ENCODE assay signal across 14 cellular contexts in the genomic region with DNA sequence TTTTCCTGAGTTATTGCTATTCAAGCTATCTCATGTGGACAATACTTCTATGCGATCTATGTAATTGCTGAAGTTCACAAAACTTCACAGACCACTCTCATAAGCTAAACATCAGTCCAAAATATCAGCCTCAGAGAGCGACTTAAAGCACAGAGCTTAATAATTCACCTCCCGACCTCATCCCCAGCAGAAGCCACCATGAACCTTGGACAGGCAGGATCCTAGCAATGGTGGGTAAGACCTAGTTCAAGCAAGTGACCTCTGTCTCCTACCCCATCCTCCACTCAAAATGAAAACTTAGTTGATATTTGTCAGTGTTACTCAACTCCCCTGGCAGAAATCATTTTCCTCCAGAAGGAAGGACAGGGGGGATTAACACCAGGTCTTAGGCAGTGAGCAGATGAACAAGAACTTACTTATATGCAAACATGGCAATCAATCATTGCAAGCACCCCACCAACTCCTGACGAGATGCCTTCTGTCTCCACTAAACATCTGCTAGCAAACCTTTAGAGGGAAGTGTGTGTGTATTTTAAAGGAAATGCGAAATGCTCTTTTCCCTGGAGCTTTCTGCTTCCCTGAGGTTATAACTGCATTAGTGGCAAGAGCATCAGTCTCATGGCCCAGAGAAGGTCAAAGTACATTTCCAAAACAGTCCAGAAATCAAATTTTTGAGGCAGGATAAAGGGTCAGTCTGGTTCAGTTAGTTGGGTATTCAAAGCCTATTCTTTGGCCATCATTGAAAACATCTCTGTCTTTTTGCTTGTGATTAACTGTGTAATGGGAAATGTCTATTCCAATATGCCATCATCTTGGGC.
DNase-seq lines count a peak whose midpoint lies in the region; ATAC-seq and TF ChIP-seq lines count a peak whose summit lies in the region.
"Had no signal": no experiment of that assay in that cellular context is flagged by ENCODE, and none has a peak within 500 bp of the region (broad histone marks: within the 10 kb centered on the region; RNA-seq: fewer than 3 reads in every experiment).

No MANE protein-coding gene starts in this region.

- no peak overlapping the region for H3K4me2 ChIP-seq in Karpas-422 (ENCODE audit: low read depth, low read length, poor library complexity, severe bottlenecking)

- no peaks in the 10 kb centered on the region for H3K9me2 ChIP-seq in Karpas-422 (replicated peaks; ENCODE audit: insufficient read depth, low read length)

- H3K27ac ChIP-seq in Karpas-422 (ENCODE audit: low read length) (no peak overlapping the region), left lung (no peak overlapping the region)

- H3K4me1 ChIP-seq in Karpas-422 (ENCODE audit: low read length) (peaks cover 11% of the 10 kb centered on the region), left lung (no peaks in the 10 kb centered on the region)

- no peak overlapping the region for H3K4me3 ChIP-seq in Karpas-422 (ENCODE audit: low read length)
- no peak overlapping the region for H3K4me3 ChIP-seq in left lung

- peaks cover 14% of the 10 kb centered on the region for H3K4me1 Mint-ChIP-seq in T-helper 17 cell
- H3K4me1 Mint-ChIP-seq: IgD-negative memory B cell had no signal

- no peak for TF ChIP-seq CTCF in left lung (IDR thresholded peaks at IDR 0.05)

- no peak for DNase-seq in Karpas-422
- no peak for DNase-seq in T-helper 17 cell
- peak; percentile 69 for DNase-seq in left lobe of liver (ENCODE audit: low spot score)
- DNase-seq in CD1c-positive myeloid dendritic cell (ENCODE audit: extremely low spot score), result no peak
- DNase-seq in left lung, result no peak
- no peak for DNase-seq in NAMALWA (ENCODE audit: low spot score)
- DNase-seq: DMS79 treated with DMSO at 0.1 percent for 48 hours, NCI-H1436 treated with DMSO at 0.1 percent for 48 hours, NCI-H2081, NCI-H2227 treated with DMSO at 0.1 percent for 48 hours, NCI-H774, SHP77 treated with DMSO at 0.1 percent for 48 hours had no signal

- H3K9ac ChIP-seq in Karpas-422 (ENCODE audit: low read length), result no peak overlapping the region

- no peaks in the 10 kb centered on the region for H3K9me3 ChIP-seq in Karpas-422 (ENCODE audit: low read length)
- H3K9me3 ChIP-seq in T-helper 17 cell (ENCODE audit: control insufficient read depth, low read length, poor library complexity, severe bottlenecking), result no peaks in the 10 kb centered on the region
- H3K9me3 ChIP-seq in left lung, result no peaks in the 10 kb centered on the region

- ATAC-seq in T-helper 17 cell (no peak), left lobe of liver (peak; percentile 59), GM19397 (IDR thresholded peaks at IDR 0.05; ENCODE audit: unreplicated experiment) (no peak), left lung (no peak)

- H3K36me3 ChIP-seq in Karpas-422 (ENCODE audit: insufficient read depth, low read length) (no peaks in the 10 kb centered on the region), left lung (no peaks in the 10 kb centered on the region)

- H3K79me2 ChIP-seq in Karpas-422 (ENCODE audit: low read length), result no peaks in the 10 kb centered on the region

- H3K27me3 ChIP-seq in Karpas-422 (ENCODE audit: low read length) (no peaks in the 10 kb centered on the region), left lung (no peaks in the 10 kb centered on the region)

- H3K4me3 Mint-ChIP-seq in T-helper 17 cell, result no peak overlapping the region
- H3K4me3 Mint-ChIP-seq: IgD-negative memory B cell had no signal

- H3K27me3 Mint-ChIP-seq in T-helper 17 cell, result no peaks in the 10 kb centered on the region

- peaks cover 2% of the 10 kb centered on the region for H3K36me3 Mint-ChIP-seq in T-helper 17 cell (ENCODE audit: low read depth)
- H3K36me3 Mint-ChIP-seq: IgD-negative memory B cell had no signal

- H2AFZ ChIP-seq in Karpas-422 (ENCODE audit: low read length), result 0 out of 2 replicates have a peak overlapping the region, but pooled peaks have one; percentile 54

- no peaks in the 10 kb centered on the region for H4K20me1 ChIP-seq in Karpas-422 (ENCODE audit: insufficient read depth, low read depth, low read length)

- peak overlapping the region; percentile 21 for H3K27ac Mint-ChIP-seq in T-helper 17 cell
- H3K27ac Mint-ChIP-seq: IgD-negative memory B cell had no signal

- intact Hi-C loops in left lung (cut with DNase I), result no loop called here
